In the genomic region with DNA sequence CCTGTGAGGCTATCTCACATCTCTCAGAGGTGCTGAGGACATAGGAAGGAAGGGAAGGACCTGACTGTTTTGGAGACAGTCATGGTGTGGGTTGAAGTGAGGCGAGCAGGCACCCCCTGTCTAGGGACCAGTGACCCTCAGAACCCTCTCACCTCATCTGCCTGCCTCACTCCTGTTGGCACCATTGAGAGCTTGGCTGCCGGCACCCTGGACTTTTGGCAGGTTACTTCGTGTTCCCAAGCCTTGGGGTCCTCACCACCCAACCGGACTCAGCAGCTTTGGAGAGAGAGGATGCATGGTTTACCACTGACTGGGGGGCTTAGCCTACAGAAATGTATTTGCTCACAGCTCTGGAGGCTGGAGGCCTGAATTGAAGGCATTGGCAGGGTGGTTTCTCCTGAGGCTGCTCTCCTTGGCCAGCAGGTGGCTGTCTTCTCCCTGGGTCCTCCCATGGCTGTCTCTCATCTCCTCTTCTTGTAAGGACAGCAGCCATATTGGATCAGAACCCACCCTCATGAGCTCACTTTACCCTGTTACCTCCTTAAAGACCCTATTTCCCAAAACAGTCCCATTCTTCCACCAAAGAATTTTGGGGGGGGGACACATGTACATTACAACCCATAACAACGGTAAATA, we compare ENCODE assay signal across 8 cellular contexts.
DNase-seq lines count a peak whose midpoint lies in the region; ATAC-seq and TF ChIP-seq lines count a peak whose summit lies in the region.

No MANE protein-coding gene starts in this region.

- no peak overlapping the region for H3K9ac ChIP-seq in neuronal stem cell (ENCODE audit: low read depth, low read length, poor library complexity)

- H3K36me3 Mint-ChIP-seq in activated T-cell treated with anti-CD3 and anti-CD28 coated beads, Interleukin-2, amount 50 U/mL, for 24 hours (ENCODE audit: low read depth): no peaks in the 10 kb centered on the region

- in situ Hi-C loops in astrocyte of the cerebellum (cut with HindIII; ENCODE audit: low sequenced_read_pairs): no loop called here

- H3K4me1 ChIP-seq in neuronal stem cell (ENCODE audit: control insufficient read depth in 2 of 2, insufficient read depth in 1 of 2, low read depth in 1 of 2, low read length in 2 of 2) (peaks cover 0 to 2% of the 10 kb centered on the region in 2 donors), prostate gland (replicated peaks) (no peaks in the 10 kb centered on the region)

- TF ChIP-seq POLR2A in prostate gland (IDR thresholded peaks at IDR 0.05): no peak

- no peak overlapping the region for H3K4me3 ChIP-seq in astrocyte of the cerebellum (ENCODE audit: low read depth, low read length)
- H3K4me3 ChIP-seq in neuronal stem cell (ENCODE audit: low read length in 2 of 2): no peak overlapping the region
- H3K4me3 ChIP-seq in prostate gland: no peak overlapping the region

- intact Hi-C loops in prostate gland (cut with DNase I): no loop called here

- no CpG with 5 or more reads among the region's 5 CpGs for WGBS in neuronal stem cell (ENCODE audit: extremely low coverage in 2 of 2, insufficient read length in 2 of 2, insufficient replicate concordance in 1 of 2), 2 donors
- WGBS in prostate gland: 87% methylated on average over 5 of the region's 5 CpGs

- H3K27me3 ChIP-seq in neuronal stem cell (ENCODE audit: control insufficient read depth in 3 of 3, insufficient read depth in 3 of 3, low read depth in 1 of 3, low read length in 3 of 3): no peaks in the 10 kb centered on the region
- no peaks in the 10 kb centered on the region for H3K27me3 ChIP-seq in prostate gland (replicated peaks; ENCODE audit: insufficient read depth)

- H3K27ac Mint-ChIP-seq in activated T-cell treated with anti-CD3 and anti-CD28 coated beads, Interleukin-2, amount 50 U/mL, for 24 hours: no peak overlapping the region

- H4K8ac ChIP-seq in neuronal stem cell (ENCODE audit: low read depth, low read length): no peak overlapping the region

- no peaks in the 10 kb centered on the region for H3K9me3 ChIP-seq in neuronal stem cell (replicated peaks in 1 of 2; ENCODE audit: control insufficient read depth in 2 of 2, insufficient read depth in 1 of 2, low read depth in 1 of 2, low read length in 2 of 2)
- H3K9me3 ChIP-seq in prostate gland: no peaks in the 10 kb centered on the region

- no peaks in the 10 kb centered on the region for H3K79me1 ChIP-seq in neuronal stem cell (ENCODE audit: low read depth, low read length)

- no peak overlapping the region for H2BK120ac ChIP-seq in neuronal stem cell (ENCODE audit: low read depth, low read length)

- DNase-seq in CMK (ENCODE audit: low read depth) (peak; percentile 20), NCI-H1694 treated with DMSO at 0.1 percent for 48 hours (lab: John Stamatoyannopoulos, UW) (peak; percentile 42), astrocyte of the cerebellum (ENCODE audit: low read depth) (no peak), neuronal stem cell (ENCODE audit: low spot score) (no peak), prostate gland (ENCODE audit: low spot score) (no peak)
- no peak for DNase-seq in activated T-cell treated with anti-CD3 and anti-CD28 coated beads, Interleukin-2, amount 50 U/mL, for 24 hours

- peak overlapping the region; percentile 71 for H3K18ac ChIP-seq in neuronal stem cell (ENCODE audit: low read length)

- no peaks in the 10 kb centered on the region for H3K9me3 Mint-ChIP-seq in activated T-cell treated with anti-CD3 and anti-CD28 coated beads, Interleukin-2, amount 50 U/mL, for 24 hours

- peak overlapping the region; percentile 21 for H3K23ac ChIP-seq in neuronal stem cell (ENCODE audit: low read depth, low read length, poor library complexity)

- no peak overlapping the region for H3K4me2 ChIP-seq in neuronal stem cell (ENCODE audit: insufficient read depth, low read length, poor library complexity, severe bottlenecking)

- H3K27me3 Mint-ChIP-seq in activated T-cell treated with anti-CD3 and anti-CD28 coated beads, Interleukin-2, amount 50 U/mL, for 24 hours: no peaks in the 10 kb centered on the region

- no peaks in the 10 kb centered on the region for H3K4me1 Mint-ChIP-seq in activated T-cell treated with anti-CD3 and anti-CD28 coated beads, Interleukin-2, amount 50 U/mL, for 24 hours (ENCODE audit: low read depth)

- ATAC-seq in GM18498 (IDR thresholded peaks at IDR 0.05; ENCODE audit: unreplicated experiment) (peak; percentile 88), HG02642 (IDR thresholded peaks at IDR 0.05; ENCODE audit: poor library complexity, unreplicated experiment) (peak; percentile 80)

- H3K14ac ChIP-seq in neuronal stem cell (ENCODE audit: low read length): no peak overlapping the region

- peak overlapping the region; percentile 65 for H2AFZ ChIP-seq in neuronal stem cell (ENCODE audit: low read length)

- TF ChIP-seq CTCF in astrocyte of the cerebellum (IDR thresholded peaks at IDR 0.05; ENCODE audit: low read depth, low read length, missing control alignments) (peak; percentile 38), prostate gland (IDR thresholded peaks at IDR 0.05) (no peak)

- H2BK12ac ChIP-seq in neuronal stem cell (ENCODE audit: low read length): peak overlapping the region; percentile 42

- H3K4ac ChIP-seq in neuronal stem cell (ENCODE audit: low read length): no peak overlapping the region

- no peak overlapping the region for H3K27ac ChIP-seq in neuronal stem cell (replicated peaks; ENCODE audit: low read length)
- H3K27ac ChIP-seq in prostate gland: no peak overlapping the region

- no peak overlapping the region for H4K91ac ChIP-seq in neuronal stem cell (ENCODE audit: low read depth, low read length, poor library complexity)

- H2BK15ac ChIP-seq in neuronal stem cell (ENCODE audit: low read length): peak overlapping the region; percentile 11

- no peak overlapping the region for H3K4me3 Mint-ChIP-seq in activated T-cell treated with anti-CD3 and anti-CD28 coated beads, Interleukin-2, amount 50 U/mL, for 24 hours

- H2AK5ac ChIP-seq in neuronal stem cell (ENCODE audit: low read depth, low read length): peak overlapping the region; percentile 66

- no peak overlapping the region for H2BK5ac ChIP-seq in neuronal stem cell (ENCODE audit: low read length)

- H3K36me3 ChIP-seq in neuronal stem cell (replicated peaks in 1 of 2; ENCODE audit: control insufficient read depth in 2 of 2, insufficient read depth in 2 of 2, low read length in 2 of 2): no peaks in the 10 kb centered on the region
- no peaks in the 10 kb centered on the region for H3K36me3 ChIP-seq in prostate gland

Comparison
In these comparisons a context has a peak if more than half of its experiments do, and no peak if none do; other contexts are left out.
1. DNase-seq: peak in CMK (single experiment) and NCI-H1694 treated with DMSO at 0.1 percent for 48 hours (single experiment); none in astrocyte of the cerebellum (single experiment), neuronal stem cell (single experiment), prostate gland (single experiment) and activated T-cell treated with anti-CD3 and anti-CD28 coated beads, Interleukin-2, amount 50 U/mL, for 24 hours (single experiment).